In the genomic region with DNA sequence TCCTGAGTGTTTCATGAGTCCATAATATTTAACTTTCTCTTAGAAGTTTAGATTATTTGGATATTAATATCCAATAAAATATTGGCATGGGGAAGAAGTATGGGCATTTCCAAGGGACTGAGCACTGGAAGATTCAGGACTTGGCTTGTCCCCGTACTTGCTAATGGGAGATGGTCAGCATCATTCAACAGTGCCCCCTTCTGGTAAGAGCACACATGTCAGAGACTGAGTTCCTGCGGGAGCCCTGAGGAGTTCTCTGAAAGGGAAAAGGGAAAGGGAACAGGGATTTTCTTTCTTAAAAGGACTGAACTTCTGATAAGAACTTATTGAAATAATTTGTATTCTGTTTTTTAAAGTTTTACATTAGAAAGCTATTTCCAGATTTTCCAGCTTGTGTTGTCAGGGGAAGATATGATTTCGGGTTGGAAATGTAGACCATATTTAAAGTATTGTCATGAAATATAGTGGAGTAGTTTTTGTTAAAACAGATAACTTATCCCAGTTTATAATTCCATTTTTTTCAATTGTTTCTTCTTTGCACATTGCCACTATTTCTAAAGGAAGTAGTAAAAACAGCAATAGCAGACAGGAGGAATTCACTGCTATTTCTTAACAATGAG, we compare ENCODE assay signal across 8 cellular contexts. TPM values are rescaled to one million over a fixed set of nuclear protein-coding genes. Genes with fewer than 3 reads are reported as not detected.
DNase-seq lines count a peak whose midpoint lies in the region; ATAC-seq, FAIRE-seq and TF ChIP-seq lines count a peak whose summit lies in the region.

No MANE protein-coding gene starts in this region.

- no peaks in the 10 kb centered on the region for H3K27me3 ChIP-seq in right lobe of liver

- peaks cover 5% of the 10 kb centered on the region for H3K4me1 Mint-ChIP-seq in stimulated activated effector memory CD8-positive, alpha-beta T cell treated with anti-CD3 and anti-CD28 coated beads, Interleukin-12 subunit alpha, Interleukin-12 subunit beta, amount 100 ng/mL, for 72 hours

- H3K9me3 Mint-ChIP-seq in stimulated activated effector memory CD8-positive, alpha-beta T cell treated with anti-CD3 and anti-CD28 coated beads, Interleukin-12 subunit alpha, Interleukin-12 subunit beta, amount 100 ng/mL, for 72 hours = no peaks in the 10 kb centered on the region

- no peaks in the 10 kb centered on the region for H3K4me1 ChIP-seq in right lobe of liver

- no peak overlapping the region for H3K4me3 ChIP-seq in right lobe of liver

- FAIRE-seq in TTC549 (lab: Jason Lieb, UNC) = peak; percentile 85

- no peaks in the 10 kb centered on the region for H3K9me3 ChIP-seq in right lobe of liver

- ATAC-seq in right lobe of liver = peak; percentile 97 to 99 (median 98)
- peak; percentile 60 for ATAC-seq in stimulated activated effector memory CD8-positive, alpha-beta T cell treated with anti-CD3 and anti-CD28 coated beads, Interleukin-12 subunit alpha, Interleukin-12 subunit beta, amount 100 ng/mL, for 72 hours
- no peak for ATAC-seq in GM19455 (IDR thresholded peaks at IDR 0.05; ENCODE audit: unreplicated experiment)

- DNase-seq in AG08395 (ENCODE audit: low spot score) (peak; percentile 84), NCI-H2081 treated with DMSO at 0.1 percent for 48 hours (lab: John Stamatoyannopoulos, UW) (peak; percentile 22), dedifferentiated amniotic fluid mesenchymal stem cell (ENCODE audit: extremely low spot score) (peak; percentile 86), right lobe of liver (peak in 2 of 3 donors; percentile 27 to 67)
- DNase-seq in stimulated activated effector memory CD8-positive, alpha-beta T cell treated with anti-CD3 and anti-CD28 coated beads, Interleukin-12 subunit alpha, Interleukin-12 subunit beta, amount 100 ng/mL, for 72 hours (ENCODE audit: low spot score in 2 of 2) = peak; percentile 18 to 60

- 33% methylated on average over 3 of the region's 3 CpGs for WGBS in right lobe of liver (ENCODE audit: insufficient coverage, low coverage, low lambda C conversion rate, missing lambda C conversion rate)

- H3K27ac Mint-ChIP-seq in stimulated activated effector memory CD8-positive, alpha-beta T cell treated with anti-CD3 and anti-CD28 coated beads, Interleukin-12 subunit alpha, Interleukin-12 subunit beta, amount 100 ng/mL, for 72 hours = no peak overlapping the region

- H3K27ac ChIP-seq in right lobe of liver = no peak overlapping the region

- no peaks in the 10 kb centered on the region for H3K36me3 Mint-ChIP-seq in stimulated activated effector memory CD8-positive, alpha-beta T cell treated with anti-CD3 and anti-CD28 coated beads, Interleukin-12 subunit alpha, Interleukin-12 subunit beta, amount 100 ng/mL, for 72 hours

- TF ChIP-seq CTCF in GM12874 (IDR thresholded peaks at IDR 0.05; ENCODE audit: insufficient read depth, low read depth, low read length) (peak; percentile 69), right lobe of liver (IDR thresholded peaks at IDR 0.05) (peak; percentile 63 to 85 (median 79))

- H3K4me3 Mint-ChIP-seq in stimulated activated effector memory CD8-positive, alpha-beta T cell treated with anti-CD3 and anti-CD28 coated beads, Interleukin-12 subunit alpha, Interleukin-12 subunit beta, amount 100 ng/mL, for 72 hours = no peak overlapping the region

- intact Hi-C loops in right lobe of liver (cut with DNase I) = no loop called here

- no peaks in the 10 kb centered on the region for H3K36me3 ChIP-seq in right lobe of liver

- no peak for TF ChIP-seq POLR2A in right lobe of liver (IDR thresholded peaks at IDR 0.05)

RNA-seq across cellular contexts. Expression of a gene that starts 59.8 kb away (rescaled TPM):
- total RNA-seq in right lobe of liver = not detected

Comparison
In these comparisons a context has a peak if more than half of its experiments do, and no peak if none do; other contexts are left out.
1. DNase-seq: peak in every context shown above with its lines; median percentile 86 in dedifferentiated amniotic fluid mesenchymal stem cell; 84 in AG08395; 47 in right lobe of liver; 39 in stimulated activated effector memory CD8-positive, alpha-beta T cell treated with anti-CD3 and anti-CD28 coated beads, Interleukin-12 subunit alpha, Interleukin-12 subunit beta, amount 100 ng/mL, for 72 hours; 22 in NCI-H2081 treated with DMSO at 0.1 percent for 48 hours.